Comparison of ENCODE assay signal across 30 cellular contexts in genomic region chr20:51654495-51654894, GRCh38.
"Had no signal": no experiment of that assay in that cellular context is flagged by ENCODE, and none has a peak within 500 bp of the region (broad histone marks: within the 10 kb centered on the region; RNA-seq: fewer than 3 reads in every experiment).

No MANE protein-coding gene starts in this region.

- H3K36me3 Mint-ChIP-seq: activated CD4-positive, alpha-beta memory T cell treated with anti-CD3 and anti-CD28 coated beads for 36 hours; activated naive CD4-positive, alpha-beta T cell treated with anti-CD3 and anti-CD28 coated beads, Interleukin-2, amount 10 ng/mL, durations not matched to agents 7 days and 5 days; activated naive CD4-positive, alpha-beta T cell treated with anti-CD3 and anti-CD28 coated beads, Interleukin-2, amount 50 U/mL, for 72 hours; activated naive CD8-positive, alpha-beta T cell treated with anti-CD3 and anti-CD28 coated beads, Interleukin-2, amount 10 ng/mL, durations not matched to agents 7 days and 5 days had no signal

- H3K27me3 Mint-ChIP-seq: activated CD4-positive, alpha-beta memory T cell treated with anti-CD3 and anti-CD28 coated beads for 36 hours; activated CD4-positive, alpha-beta T cell treated with anti-CD3 and anti-CD28 coated beads for 36 hours; brain had no signal

- H3K27ac ChIP-seq: ascending aorta, breast epithelium, cardiac muscle cell, colonic mucosa, epithelial cell of prostate, esophagus squamous epithelium, WERI-Rb-1 had no signal

- H3K4me1 Mint-ChIP-seq: activated CD4-positive, alpha-beta T cell treated with anti-CD3 and anti-CD28 coated beads for 36 hours; activated naive CD4-positive, alpha-beta T cell treated with anti-CD3 and anti-CD28 coated beads, Interleukin-2, amount 10 ng/mL, durations not matched to agents 7 days and 5 days; activated naive CD8-positive, alpha-beta T cell treated with anti-CD3 and anti-CD28 coated beads, Interleukin-2, amount 10 ng/mL, durations not matched to agents 7 days and 5 days had no signal

- H3K36me3 ChIP-seq: breast epithelium, colonic mucosa had no signal

- ATAC-seq: activated CD4-positive, alpha-beta T cell treated with anti-CD3 and anti-CD28 coated beads for 36 hours; activated naive CD4-positive, alpha-beta T cell treated with anti-CD3 and anti-CD28 coated beads, Interleukin-2, amount 50 U/mL, for 72 hours; activated T-cell treated with anti-CD3 and anti-CD28 coated beads, Interleukin-2, amount 50 U/mL, for 72 hours had no signal

- H3K9me3 Mint-ChIP-seq: activated CD4-positive, alpha-beta memory T cell treated with anti-CD3 and anti-CD28 coated beads for 36 hours; activated CD4-positive, alpha-beta T cell treated with anti-CD3 and anti-CD28 coated beads, Interleukin-2, amount 10 ng/mL, durations not matched to agents 24 days and 14 days; activated naive CD4-positive, alpha-beta T cell treated with anti-CD3 and anti-CD28 coated beads, Interleukin-2, amount 10 ng/mL, durations not matched to agents 7 days and 5 days; activated naive CD4-positive, alpha-beta T cell treated with anti-CD3 and anti-CD28 coated beads, Interleukin-2, amount 50 U/mL, for 72 hours; activated naive CD8-positive, alpha-beta T cell treated with anti-CD3 and anti-CD28 coated beads, Interleukin-2, amount 10 ng/mL, durations not matched to agents 7 days and 5 days; activated T-cell treated with anti-CD3 and anti-CD28 coated beads, Interleukin-2, amount 50 U/mL, for 24 hours; activated T-cell treated with anti-CD3 and anti-CD28 coated beads, Interleukin-2, amount 50 U/mL, for 72 hours; brain had no signal

- H3K27me3 ChIP-seq: ascending aorta, breast epithelium, cardiac muscle cell, colonic mucosa, esophagus squamous epithelium had no signal

- H3K4me1 ChIP-seq: ascending aorta, breast epithelium, colonic mucosa had no signal

- DNase-seq: activated CD4-positive, alpha-beta memory T cell treated with anti-CD3 and anti-CD28 coated beads for 36 hours; activated CD4-positive, alpha-beta T cell treated with anti-CD3 and anti-CD28 coated beads for 36 hours; activated CD4-positive, alpha-beta T cell treated with anti-CD3 and anti-CD28 coated beads, Interleukin-2, amount 10 ng/mL, durations not matched to agents 24 days and 14 days; activated CD4-positive, CD25-positive, alpha-beta regulatory T cell; activated CD4-positive, CD25-positive, alpha-beta regulatory T cell treated with anti-CD3 and anti-CD28 coated beads, Interleukin-2, amount 50 U/mL, for 72 hours; activated CD8-positive, alpha-beta memory T cell treated with anti-CD3 and anti-CD28 coated beads, Interleukin-2, amount 50 U/mL, for 48 hours; activated gamma-delta T cell; activated naive CD4-positive, alpha-beta T cell; activated naive CD4-positive, alpha-beta T cell treated with anti-CD3 and anti-CD28 coated beads, Interleukin-2, amount 10 ng/mL, durations not matched to agents 7 days and 5 days; activated naive CD8-positive, alpha-beta T cell treated with anti-CD3 and anti-CD28 coated beads, Interleukin-2, amount 10 ng/mL, durations not matched to agents 7 days and 5 days; activated T-cell treated with anti-CD3 and anti-CD28 coated beads for 4 hours; activated T-cell treated with anti-CD3 and anti-CD28 coated beads, Interleukin-2, amount 50 U/mL, for 24 hours; activated T-cell treated with anti-CD3 and anti-CD28 coated beads, Interleukin-2, amount 50 U/mL, for 72 hours; central memory CD4-positive, alpha-beta T cell; cerebellar nuclear complex; colonic mucosa; effector CD8-positive, alpha-beta T cell; esophagus squamous epithelium; head of caudate nucleus; T-helper 2 cell; WERI-Rb-1 had no signal

- H3K4me3 Mint-ChIP-seq: activated CD4-positive, alpha-beta memory T cell treated with anti-CD3 and anti-CD28 coated beads for 36 hours; activated CD4-positive, alpha-beta T cell treated with anti-CD3 and anti-CD28 coated beads for 36 hours; activated CD4-positive, alpha-beta T cell treated with anti-CD3 and anti-CD28 coated beads, Interleukin-2, amount 10 ng/mL, durations not matched to agents 24 days and 14 days; activated naive CD4-positive, alpha-beta T cell treated with anti-CD3 and anti-CD28 coated beads, Interleukin-2, amount 10 ng/mL, durations not matched to agents 7 days and 5 days; activated naive CD8-positive, alpha-beta T cell treated with anti-CD3 and anti-CD28 coated beads, Interleukin-2, amount 10 ng/mL, durations not matched to agents 7 days and 5 days; activated T-cell treated with anti-CD3 and anti-CD28 coated beads, Interleukin-2, amount 50 U/mL, for 24 hours; activated T-cell treated with anti-CD3 and anti-CD28 coated beads, Interleukin-2, amount 50 U/mL, for 72 hours; brain had no signal

- H3K9me3 ChIP-seq: ascending aorta, breast epithelium, colonic mucosa, esophagus squamous epithelium had no signal

- H3K27ac Mint-ChIP-seq: activated CD4-positive, alpha-beta memory T cell treated with anti-CD3 and anti-CD28 coated beads for 36 hours; activated CD4-positive, alpha-beta T cell treated with anti-CD3 and anti-CD28 coated beads for 36 hours; activated CD4-positive, alpha-beta T cell treated with anti-CD3 and anti-CD28 coated beads, Interleukin-2, amount 10 ng/mL, durations not matched to agents 24 days and 14 days; activated naive CD4-positive, alpha-beta T cell treated with anti-CD3 and anti-CD28 coated beads, Interleukin-2, amount 10 ng/mL, durations not matched to agents 7 days and 5 days; activated naive CD4-positive, alpha-beta T cell treated with anti-CD3 and anti-CD28 coated beads, Interleukin-2, amount 50 U/mL, for 72 hours; activated naive CD8-positive, alpha-beta T cell treated with anti-CD3 and anti-CD28 coated beads, Interleukin-2, amount 10 ng/mL, durations not matched to agents 7 days and 5 days; activated T-cell treated with anti-CD3 and anti-CD28 coated beads, Interleukin-2, amount 50 U/mL, for 24 hours; activated T-cell treated with anti-CD3 and anti-CD28 coated beads, Interleukin-2, amount 50 U/mL, for 72 hours; brain had no signal

- H3K4me3 ChIP-seq: ascending aorta, breast epithelium, cardiac muscle cell, colonic mucosa, esophagus squamous epithelium had no signal

- FAIRE-seq: endometrium, endothelial cell of umbilical vein, frontal cortex had no signal
